Comparison of ENCODE assay signal across 34 cellular contexts in genomic region chr17:65727243-65727642, GRCh38.
"Had no signal": no experiment of that assay in that cellular context is flagged by ENCODE, and none has a peak within 500 bp of the region (broad histone marks: within the 10 kb centered on the region; RNA-seq: fewer than 3 reads in every experiment).

No MANE protein-coding gene starts in this region.

- H3K27me3 Mint-ChIP-seq: activated B cell treated with CpG ODN at 0.5 μM for 24 hours; activated naive CD4-positive, alpha-beta T cell treated with anti-CD3 and anti-CD28 coated beads, Interleukin-2, amount 50 U/mL, for 24 hours; activated naive CD8-positive, alpha-beta T cell treated with anti-CD3 and anti-CD28 coated beads, Interleukin-2, amount 50 U/mL, for 24 hours; effector memory CD8-positive, alpha-beta T cell; T-helper 17 cell had no signal

- H3K4me1 Mint-ChIP-seq: activated B cell treated with CpG ODN at 0.5 μM for 24 hours, T-helper 17 cell had no signal

- H3K9me3 ChIP-seq: adrenal gland, body of pancreas, esophagus squamous epithelium, gastrocnemius medialis had no signal

- H3K4me1 ChIP-seq: foreskin keratinocyte had no signal

- H3K4me3 Mint-ChIP-seq: activated B cell treated with CpG ODN at 0.5 μM for 24 hours; activated CD8-positive, alpha-beta T cell treated with anti-CD3 and anti-CD28 coated beads for 36 hours; activated naive CD4-positive, alpha-beta T cell treated with anti-CD3 and anti-CD28 coated beads for 36 hours; activated naive CD4-positive, alpha-beta T cell treated with anti-CD3 and anti-CD28 coated beads, Interleukin-2, amount 50 U/mL, for 24 hours; activated naive CD8-positive, alpha-beta T cell treated with anti-CD3 and anti-CD28 coated beads for 36 hours; activated naive CD8-positive, alpha-beta T cell treated with anti-CD3 and anti-CD28 coated beads, Interleukin-2, amount 50 U/mL, for 24 hours; activated T-helper 1 cell treated with anti-CD3 and anti-CD28 coated beads, Interleukin-12 subunit alpha, Interleukin-12 subunit beta, Interleukin-2, Interleukin-4 antibody, amounts not matched to agents 30 ng/mL and 10 ng/mL and 1 ng/mL, durations not matched to agents 14 hours and 24 hours and 36 hours; effector memory CD8-positive, alpha-beta T cell; T-helper 17 cell; T-helper 2 cell treated with Interferon-gamma antibody and Interleukin-4, amounts not matched to agents 5 μg/mL and 100 μg/mL, for 36 hours had no signal

- H3K36me3 ChIP-seq: adrenal gland, esophagus squamous epithelium, gastrocnemius medialis, WERI-Rb-1 had no signal

- H3K27ac ChIP-seq: body of pancreas, esophagus squamous epithelium, foreskin keratinocyte, gastrocnemius medialis, WERI-Rb-1 had no signal

- DNase-seq: activated B cell treated with CpG ODN at 0.5 μM for 24 hours; activated CD4-positive, alpha-beta T cell treated with anti-CD3 and anti-CD28 coated beads for 48 hours; activated CD4-positive, alpha-beta T cell treated with anti-CD3 and anti-CD28 coated beads, Interleukin-2, amount 50 U/mL, for 1 hour; activated CD4-positive, alpha-beta T cell treated with anti-CD3 and anti-CD28 coated beads, Interleukin-2, amount 50 U/mL, for 48 hours; activated CD8-positive, alpha-beta memory T cell treated with anti-CD3 and anti-CD28 coated beads for 24 hours; activated CD8-positive, alpha-beta T cell treated with anti-CD3 and anti-CD28 coated beads for 36 hours; activated effector memory CD4-positive, alpha-beta T cell treated with anti-CD3 and anti-CD28 coated beads, Interleukin-2, amount 50 U/mL, for 16 hours; activated naive CD4-positive, alpha-beta T cell treated with anti-CD3 and anti-CD28 coated beads for 36 hours; activated naive CD8-positive, alpha-beta T cell treated with anti-CD3 and anti-CD28 coated beads for 36 hours; activated naive CD8-positive, alpha-beta T cell treated with anti-CD3 and anti-CD28 coated beads, Interleukin-2, amount 50 U/mL, for 24 hours; activated T-cell treated with anti-CD3 and anti-CD28 coated beads, Interleukin-2, amount 50 U/mL, for 48 hours; amygdala; aorta; body of pancreas; caudate nucleus; cortex of kidney; dermis blood vessel endothelial cell; effector CD4-positive, alpha-beta T cell; effector memory CD8-positive, alpha-beta T cell; erythroblast; esophagus squamous epithelium; foreskin keratinocyte; gastrocnemius medialis; glutamatergic neuron; T-helper 1 cell; T-helper 17 cell; T1000; WERI-Rb-1 had no signal

- H3K36me3 Mint-ChIP-seq: activated naive CD4-positive, alpha-beta T cell treated with anti-CD3 and anti-CD28 coated beads, Interleukin-2, amount 50 U/mL, for 24 hours; activated naive CD8-positive, alpha-beta T cell treated with anti-CD3 and anti-CD28 coated beads for 36 hours had no signal

- H3K27ac Mint-ChIP-seq: activated B cell treated with CpG ODN at 0.5 μM for 24 hours; activated CD8-positive, alpha-beta T cell treated with anti-CD3 and anti-CD28 coated beads for 36 hours; activated naive CD4-positive, alpha-beta T cell treated with anti-CD3 and anti-CD28 coated beads for 36 hours; activated naive CD4-positive, alpha-beta T cell treated with anti-CD3 and anti-CD28 coated beads, Interleukin-2, amount 50 U/mL, for 24 hours; activated naive CD8-positive, alpha-beta T cell treated with anti-CD3 and anti-CD28 coated beads for 36 hours; activated naive CD8-positive, alpha-beta T cell treated with anti-CD3 and anti-CD28 coated beads, Interleukin-2, amount 50 U/mL, for 24 hours; activated T-helper 1 cell treated with anti-CD3 and anti-CD28 coated beads, Interleukin-12 subunit alpha, Interleukin-12 subunit beta, Interleukin-2, Interleukin-4 antibody, amounts not matched to agents 30 ng/mL and 10 ng/mL and 1 ng/mL, durations not matched to agents 14 hours and 24 hours and 36 hours; activated T-helper 2 cell treated with anti-CD3 and anti-CD28 coated beads, Interferon-gamma antibody, Interleukin-2, Interleukin-4, amounts not matched to agents 10 μg/mL and 5 μg/mL and 100 μg/mL, durations not matched to agents 14 hours and 24 hours and 36 hours; effector memory CD8-positive, alpha-beta T cell; T-helper 17 cell; T-helper 2 cell treated with Interferon-gamma antibody and Interleukin-4, amounts not matched to agents 5 μg/mL and 100 μg/mL, for 36 hours had no signal

- H3K4me3 ChIP-seq: adrenal gland, body of pancreas, esophagus squamous epithelium, gastrocnemius medialis had no signal

- ATAC-seq: activated CD4-positive, CD25-positive, alpha-beta regulatory T cell treated with anti-CD3 and anti-CD28 coated beads, Interleukin-2, amount 50 U/mL, for 24 hours; activated CD8-positive, alpha-beta T cell treated with anti-CD3 and anti-CD28 coated beads for 36 hours; activated naive CD8-positive, alpha-beta T cell treated with anti-CD3 and anti-CD28 coated beads, Interleukin-2, amount 50 U/mL, for 24 hours; body of pancreas; effector memory CD8-positive, alpha-beta T cell; foreskin keratinocyte; gastrocnemius medialis; T-helper 17 cell had no signal

- H3K27me3 ChIP-seq: adrenal gland, body of pancreas, esophagus squamous epithelium, gastrocnemius medialis had no signal

- H3K9me3 Mint-ChIP-seq: activated B cell treated with CpG ODN at 0.5 μM for 24 hours; activated CD8-positive, alpha-beta T cell treated with anti-CD3 and anti-CD28 coated beads for 36 hours; activated naive CD4-positive, alpha-beta T cell treated with anti-CD3 and anti-CD28 coated beads for 36 hours; activated naive CD4-positive, alpha-beta T cell treated with anti-CD3 and anti-CD28 coated beads, Interleukin-2, amount 50 U/mL, for 24 hours; effector memory CD8-positive, alpha-beta T cell had no signal
